Comparison of ENCODE assay signal across 10 cellular contexts in genomic region chr4:177227636-177228035, GRCh38.
"Had no signal": no experiment of that assay in that cellular context is flagged by ENCODE, and none has a peak within 500 bp of the region (broad histone marks: within the 10 kb centered on the region; RNA-seq: fewer than 3 reads in every experiment).

No MANE protein-coding gene starts in this region.

- DNase-seq: GM23248, GOT3, H7, HFFc6, IMR-90, KG1 had no signal

- H3K9me3 ChIP-seq: HAP-1 had no signal

- H3K9ac ChIP-seq: GM23248 had no signal

- ATAC-seq: HCT116, K562 had no signal

- FAIRE-seq: K562 had no signal

- H3K36me3 ChIP-seq: HAP-1 had no signal

- H3K27ac ChIP-seq: GM23248, HL-60 had no signal

- H3K4me1 ChIP-seq: HAP-1 had no signal

- H3K4me3 ChIP-seq: GM23248, HAP-1, K562 had no signal
